In the genomic region with DNA sequence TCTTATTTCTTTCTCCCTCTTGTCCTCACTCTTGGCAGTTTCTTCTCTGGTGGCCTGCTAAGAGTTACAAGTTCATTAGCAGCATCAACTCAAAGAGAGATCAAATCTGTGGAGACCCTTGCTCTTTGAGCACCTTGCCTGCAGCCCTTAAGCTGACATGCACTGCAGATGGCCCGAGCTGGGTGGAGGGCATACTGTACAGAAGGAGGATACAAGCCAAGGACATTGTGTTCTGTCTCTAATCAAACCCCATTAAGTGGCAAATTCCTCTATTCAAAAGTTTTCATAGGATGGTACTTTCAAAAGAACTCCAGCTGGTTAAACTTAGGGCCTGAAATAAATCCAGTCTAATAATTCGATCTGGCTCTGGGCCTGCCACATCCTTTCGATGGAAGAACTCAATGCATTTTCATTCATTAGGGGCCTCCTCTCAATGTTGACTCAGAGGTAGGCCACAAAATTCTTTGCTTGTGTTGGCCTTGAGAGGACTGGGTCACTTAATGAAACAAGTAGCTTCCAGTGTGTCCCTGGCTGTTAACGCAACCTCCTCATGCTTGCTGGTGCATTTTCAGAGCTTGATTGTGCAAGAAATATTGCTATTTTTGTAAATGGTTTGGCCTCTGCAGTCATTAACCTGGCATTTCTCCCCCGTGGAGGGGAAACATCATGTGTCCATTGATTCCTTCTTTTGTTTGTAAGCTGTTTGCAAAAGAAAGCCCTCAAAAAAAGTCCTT, we compare ENCODE assay signal across 11 cellular contexts.
DNase-seq lines count a peak whose midpoint lies in the region; ATAC-seq and TF ChIP-seq lines count a peak whose summit lies in the region.
"Had no signal": no experiment of that assay in that cellular context is flagged by ENCODE, and none has a peak within 500 bp of the region (broad histone marks: within the 10 kb centered on the region; RNA-seq: fewer than 3 reads in every experiment).

No MANE protein-coding gene starts in this region.

- DNase-seq in MCF 10A (ENCODE audit: unreplicated experiment) (peak; percentile 55), inferior parietal cortex (ENCODE audit: extremely low spot score) (peak; percentile 13)
- no peak for DNase-seq in effector CD8-positive, alpha-beta T cell (lab: John Stamatoyannopoulos, UW)
- no peak for DNase-seq in stimulated activated CD4-positive, alpha-beta T cell treated with anti-CD3 and anti-CD28 coated beads, Interleukin-2, amount 100 ng/mL, for 48 hours
- DNase-seq: activated CD8-positive, alpha-beta memory T cell treated with anti-CD3 and anti-CD28 coated beads, Interleukin-2, amount 50 U/mL, for 4 hours; NCI-H1694 had no signal

- peaks cover 17% of the 10 kb centered on the region for H3K4me1 ChIP-seq in HUES64 (ENCODE audit: insufficient read depth, low read length)
- peaks cover 7 to 20% (median 18%) of the 10 kb centered on the region in 3 donors for H3K4me1 ChIP-seq in skeletal muscle tissue (ENCODE audit: control insufficient read depth in 3 of 3, insufficient read depth in 3 of 3, low read length in 3 of 3)

- intact Hi-C loops in MCF 10A (cut with micrococcal nuclease) = no loop called here

- no peaks in the 10 kb centered on the region for H3K27me3 Mint-ChIP-seq in MCF 10A (ENCODE audit: insufficient read depth, unreplicated experiment)

- H3K36me3 ChIP-seq in HUES64 (ENCODE audit: insufficient read depth, low read length) = no peaks in the 10 kb centered on the region
- no peaks in the 10 kb centered on the region for H3K36me3 ChIP-seq in skeletal muscle tissue (ENCODE audit: control insufficient read depth in 3 of 3, insufficient read depth in 3 of 3, low read length in 3 of 3)

- H3K9me3 Mint-ChIP-seq in MCF 10A (ENCODE audit: unreplicated experiment) = no peaks in the 10 kb centered on the region

- H3K27me3 ChIP-seq in HUES64 (ENCODE audit: insufficient read depth, low read length) (no peaks in the 10 kb centered on the region), skeletal muscle tissue (ENCODE audit: control insufficient read depth in 3 of 3, insufficient read depth in 3 of 3, low read length in 3 of 3) (no peaks in the 10 kb centered on the region)

- POLR2A ChIA-PET in MCF 10A (lab: Yijun Ruan, JAX) = interaction anchor here (0.6 to 1.4 kb wide), 4 partner anchors 12 to 318 kb away, joined by 3 to 4 read pairs (median 4); a partner anchor contains a TSS

- no peaks in the 10 kb centered on the region for H3K36me3 Mint-ChIP-seq in MCF 10A (ENCODE audit: insufficient read depth, unreplicated experiment)

- peaks cover 28% of the 10 kb centered on the region for H3K4me1 Mint-ChIP-seq in MCF 10A (ENCODE audit: insufficient read depth, unreplicated experiment)

- H3K27ac Mint-ChIP-seq in MCF 10A (ENCODE audit: low read depth, unreplicated experiment) = peak overlapping the region; percentile 20
- H3K27ac Mint-ChIP-seq: nephron had no signal

- H3K4me3 ChIP-seq in HUES64 (ENCODE audit: low read length) = no peak overlapping the region
- no peak overlapping the region for H3K4me3 ChIP-seq in skeletal muscle tissue (ENCODE audit: low read length in 3 of 3)

- no peak for TF ChIP-seq CTCF in MCF 10A (IDR thresholded peaks at IDR 0.05; ENCODE audit: unreplicated experiment)

- no peak overlapping the region for H3K4me3 Mint-ChIP-seq in MCF 10A (ENCODE audit: unreplicated experiment)
- H3K4me3 Mint-ChIP-seq: nephron had no signal

- H3K9ac ChIP-seq in HUES64 (ENCODE audit: low read depth, low read length) (no peak overlapping the region), skeletal muscle tissue (ENCODE audit: low read depth in 1 of 3, low read length in 3 of 3) (peak overlapping the region in 1 of 3 donors; percentile 27)

- H3K27ac ChIP-seq in HUES64 (ENCODE audit: low read depth, low read length) = 0 out of 2 replicates have a peak overlapping the region, but pooled peaks have one; percentile 1
- H3K27ac ChIP-seq in skeletal muscle tissue (ENCODE audit: low read depth, low read length) = peak overlapping the region; percentile 16

- 72% methylated on average over 5 of the region's 5 CpGs for whole genome bisulfite sequencing in HUES64

- no TSS peak for BruUV-seq in MCF 10A (replicated peaks; lab: Mats Ljungman, UMichigan)

- H3K9me3 ChIP-seq in HUES64 (ENCODE audit: insufficient read depth, low read depth, low read length) (no peaks in the 10 kb centered on the region), skeletal muscle tissue (ENCODE audit: control insufficient read depth in 3 of 3, low read length in 3 of 3) (no peaks in the 10 kb centered on the region)

- CTCF ChIA-PET in MCF 10A (lab: Yijun Ruan, JAX) = no interaction called here

- no peak for ATAC-seq in GM21367 (IDR thresholded peaks at IDR 0.05; ENCODE audit: unreplicated experiment)
- ATAC-seq in GM21737 (IDR thresholded peaks at IDR 0.05; ENCODE audit: unreplicated experiment) = no peak

Comparison
In these comparisons a context has a peak if more than half of its experiments do, and no peak if none do; other contexts are left out.
1. DNase-seq: peak in MCF 10A (single experiment) and inferior parietal cortex (single experiment); none in effector CD8-positive, alpha-beta T cell (single experiment) and stimulated activated CD4-positive, alpha-beta T cell treated with anti-CD3 and anti-CD28 coated beads, Interleukin-2, amount 100 ng/mL, for 48 hours (0 of 2).